In genomic region chr2:128776461-128776971, GRCh38 we compare ENCODE assay signal across 14 cellular contexts.
"Had no signal": no experiment of that assay in that cellular context is flagged by ENCODE, and none has a peak within 500 bp of the region (broad histone marks: within the 10 kb centered on the region; RNA-seq: fewer than 3 reads in every experiment).

No MANE protein-coding gene starts in this region.

- H3K27me3 Mint-ChIP-seq: activated naive CD8-positive, alpha-beta T cell treated with anti-CD3 and anti-CD28 coated beads for 36 hours; T-cell had no signal

- H2AFZ ChIP-seq: neural progenitor cell had no signal

- H3K27me3 ChIP-seq: heart left ventricle, neural progenitor cell had no signal

- H3K36me3 Mint-ChIP-seq: activated naive CD8-positive, alpha-beta T cell treated with anti-CD3 and anti-CD28 coated beads for 36 hours; neural progenitor cell; stimulated activated memory B cell treated with anti-CD40 and anti-IgM and Interleukin-4, amounts not matched to agents 10 μg/mL and 1 μg/mL and 100 μg/mL, for 72 hours; T-cell had no signal

- H3K4me3 ChIP-seq: heart left ventricle, left ventricle myocardium inferior, neural progenitor cell had no signal

- H3K27ac ChIP-seq: heart left ventricle, left ventricle myocardium inferior, neural progenitor cell, WERI-Rb-1 had no signal

- H3K9me3 ChIP-seq: heart left ventricle had no signal

- H3K36me3 ChIP-seq: heart left ventricle, left ventricle myocardium inferior, neural progenitor cell, WERI-Rb-1 had no signal

- H3K27ac Mint-ChIP-seq: activated naive CD8-positive, alpha-beta T cell treated with anti-CD3 and anti-CD28 coated beads for 36 hours; activated T-helper 2 cell treated with anti-CD3 and anti-CD28 coated beads, Interferon-gamma antibody, Interleukin-2, Interleukin-4, amounts not matched to agents 10 μg/mL and 5 μg/mL and 100 μg/mL, durations not matched to agents 14 hours and 24 hours and 36 hours; stimulated activated memory B cell treated with anti-CD40 and anti-IgM and Interleukin-4, amounts not matched to agents 10 μg/mL and 1 μg/mL and 100 μg/mL, for 72 hours; T-cell had no signal

- H3K9me3 Mint-ChIP-seq: activated naive CD8-positive, alpha-beta T cell treated with anti-CD3 and anti-CD28 coated beads for 36 hours; activated T-helper 2 cell treated with anti-CD3 and anti-CD28 coated beads, Interferon-gamma antibody, Interleukin-2, Interleukin-4, amounts not matched to agents 10 μg/mL and 5 μg/mL and 100 μg/mL, durations not matched to agents 14 hours and 24 hours and 36 hours; neural progenitor cell; stimulated activated memory B cell treated with anti-CD40 and anti-IgM and Interleukin-4, amounts not matched to agents 10 μg/mL and 1 μg/mL and 100 μg/mL, for 72 hours; T-cell had no signal

- DNase-seq: activated CD4-positive, alpha-beta T cell treated with anti-CD3 and anti-CD28 coated beads for 4 hours; activated naive CD8-positive, alpha-beta T cell treated with anti-CD3 and anti-CD28 coated beads for 36 hours; effector CD8-positive, alpha-beta T cell; foreskin melanocyte; left ventricle myocardium inferior; mesenchymal stem cell; right cardiac atrium; stimulated activated CD4-positive, alpha-beta T cell treated with anti-CD3 and anti-CD28 coated beads, Interleukin-1b, Interleukin-23, amount 100 ng/mL, for 48 hours; T-cell; WERI-Rb-1 had no signal

- H3K4me1 ChIP-seq: neural progenitor cell had no signal

- H3K9ac ChIP-seq: neural progenitor cell had no signal

- H3K4me1 Mint-ChIP-seq: activated naive CD8-positive, alpha-beta T cell treated with anti-CD3 and anti-CD28 coated beads for 36 hours; stimulated activated memory B cell treated with anti-CD40 and anti-IgM and Interleukin-4, amounts not matched to agents 10 μg/mL and 1 μg/mL and 100 μg/mL, for 72 hours; T-cell had no signal

- H3K4me2 ChIP-seq: neural progenitor cell had no signal

- H3K4me3 Mint-ChIP-seq: activated naive CD8-positive, alpha-beta T cell treated with anti-CD3 and anti-CD28 coated beads for 36 hours; neural progenitor cell; stimulated activated memory B cell treated with anti-CD40 and anti-IgM and Interleukin-4, amounts not matched to agents 10 μg/mL and 1 μg/mL and 100 μg/mL, for 72 hours; T-cell had no signal

- ATAC-seq: heart left ventricle; right cardiac atrium; stimulated activated memory B cell treated with anti-CD40 and anti-IgM and Interleukin-4, amounts not matched to agents 10 μg/mL and 1 μg/mL and 100 μg/mL, for 72 hours; T-cell had no signal
